Comparison of ENCODE assay signal across 8 cellular contexts in the genomic region with DNA sequence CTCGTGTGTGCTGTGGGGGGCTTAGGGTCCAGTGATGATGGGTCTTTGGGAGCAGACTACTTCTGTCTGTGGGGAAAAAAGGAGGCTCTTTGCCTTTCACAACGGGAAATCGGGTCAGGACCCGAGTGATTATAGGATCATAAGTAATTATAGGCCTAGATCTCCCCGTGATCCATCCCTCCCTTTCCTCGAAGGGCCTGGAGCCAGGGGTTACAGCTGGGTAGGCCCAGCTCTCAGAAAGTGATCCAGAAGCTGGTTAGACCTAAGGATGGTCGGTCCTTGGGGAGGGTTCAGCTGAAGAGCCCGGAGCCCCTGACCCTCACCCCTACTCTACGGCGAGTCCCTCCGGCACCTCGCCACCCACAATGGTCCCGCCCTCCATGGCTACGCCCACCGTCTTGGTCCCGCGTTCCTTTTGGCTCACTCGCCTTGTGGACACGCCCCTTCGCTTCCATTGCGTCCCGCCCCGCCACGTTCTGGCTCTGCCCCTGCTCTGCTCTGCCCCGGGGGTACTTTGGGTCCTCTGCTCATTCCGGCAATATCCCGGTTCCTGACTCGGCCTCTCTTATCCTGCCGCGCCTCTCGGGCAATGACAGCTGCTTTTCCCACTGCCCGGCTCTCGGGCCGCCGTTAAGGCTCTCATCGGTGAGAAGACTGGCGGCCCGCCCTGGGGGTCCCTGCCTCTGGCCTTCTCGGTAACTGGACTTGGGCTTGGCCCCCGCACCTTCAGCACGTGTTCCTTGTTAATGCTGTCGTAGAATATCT. TPM values are rescaled to one million over a fixed set of nuclear protein-coding genes. Genes with fewer than 3 reads are reported as not detected.
DNase-seq lines count a peak whose midpoint lies in the region; ATAC-seq, FAIRE-seq and TF ChIP-seq lines count a peak whose summit lies in the region.

No MANE protein-coding gene starts in this region.

- no peaks in the 10 kb centered on the region for H3K36me3 Mint-ChIP-seq in endothelial cell (ENCODE audit: low read depth, unreplicated experiment)

- peaks cover 8% of the 10 kb centered on the region for H3K27me3 Mint-ChIP-seq in endothelial cell (ENCODE audit: unreplicated experiment)

- TF ChIP-seq CTCF in endothelial cell (IDR thresholded peaks at IDR 0.05; ENCODE audit: unreplicated experiment), result no peak

- FAIRE-seq in GM12891 (lab: Jason Lieb, UNC), result peak; percentile 86

- H3K4me1 Mint-ChIP-seq in endothelial cell (ENCODE audit: unreplicated experiment), result no peaks in the 10 kb centered on the region

- TF ChIP-seq POLR2A in GM12891 (IDR thresholded peaks at IDR 0.05; ENCODE audit: low read depth, low read length), result no peak

- DNase-seq in GM12891 (ENCODE audit: insufficient read length, low spot score), result no peak
- DNase-seq in NCI-H460 (ENCODE audit: extremely low read depth, low read depth), result peak; percentile 39
- DNase-seq in activated CD8-positive, alpha-beta memory T cell treated with anti-CD3 and anti-CD28 coated beads, Interleukin-2, amount 50 U/mL, for 1 hour (ENCODE audit: extremely low read depth), result peak; percentile 50
- peak; percentile 69 for DNase-seq in endothelial cell (ENCODE audit: low spot score)
- DNase-seq in midbrain (lab: John Stamatoyannopoulos, UW), result peak; percentile 62
- DNase-seq in stimulated activated CD8-positive, alpha-beta memory T cell treated with anti-CD3 and anti-CD28 coated beads, Interleukin-15, amount 100 ng/mL, for 4 hours (ENCODE audit: low read depth in 2 of 2), result peak; percentile 73 to 79
- no peak for DNase-seq in Kasumi-1 (lab: John Stamatoyannopoulos, UW)

- H3K27ac Mint-ChIP-seq in endothelial cell (ENCODE audit: unreplicated experiment), result no peak overlapping the region

- no peaks in the 10 kb centered on the region for H3K9me3 Mint-ChIP-seq in endothelial cell (ENCODE audit: unreplicated experiment)

- H3K4me3 Mint-ChIP-seq in endothelial cell (ENCODE audit: unreplicated experiment), result peak overlapping the region; percentile 88

- peak; percentile 81 for ATAC-seq in HG02678 (IDR thresholded peaks at IDR 0.05; ENCODE audit: unreplicated experiment)

TF ChIP-seq in GM12891, 5 proteins besides CTCF, POLR2A, EP300 and RAD21:
- TF ChIP-seq POU2F2 (IDR thresholded peaks at IDR 0.05; ENCODE audit: low read depth, low read length), result no peak

RNA-seq across cellular contexts. Expression of gene IGSF22, which starts 5.0 kb away (rescaled TPM):
- polyA plus RNA-seq in GM12891 (2012; ENCODE audit: low read depth, missing spikeins), result 0.27 TPM
- not detected in 2 replicates for total RNA-seq in NCI-H460 (2014; rRNA removed; shearing (Covaris generic))
- polyA plus RNA-seq in NCI-H460 (2014; cell fraction: nucleus; rRNA removed), result not detected in 2 replicates
- total RNA-seq in endothelial cell (ENCODE audit: unreplicated experiment), result 0.74 TPM

RNA-seq across cellular contexts. Expression of gene TMEM86A, which starts 22.4 kb away (rescaled TPM):
- 0.04 TPM for polyA plus RNA-seq in GM12891 (2012; ENCODE audit: low read depth, missing spikeins)
- total RNA-seq in NCI-H460 (2014; rRNA removed; shearing (Covaris generic)), result not detected in 2 replicates
- polyA plus RNA-seq in NCI-H460 (2014; cell fraction: nucleus; rRNA removed), result 0.03 TPM in 1 of 2 replicates, not detected in the other
- 3.9 TPM for total RNA-seq in endothelial cell (ENCODE audit: unreplicated experiment)

Comparison
In these comparisons a context has a peak if more than half of its experiments do, and no peak if none do; other contexts are left out.
1. DNase-seq: peak in NCI-H460 (single experiment), activated CD8-positive, alpha-beta memory T cell treated with anti-CD3 and anti-CD28 coated beads, Interleukin-2, amount 50 U/mL, for 1 hour (single experiment), endothelial cell (single experiment), midbrain (single experiment) and stimulated activated CD8-positive, alpha-beta memory T cell treated with anti-CD3 and anti-CD28 coated beads, Interleukin-15, amount 100 ng/mL, for 4 hours (2 of 2); none in GM12891 (single experiment) and Kasumi-1 (0 of 2).